Comparison of ENCODE assay signal across 8 cellular contexts in genomic region chr20:45969712-45970634, GRCh38. TPM values are rescaled to one million over a fixed set of nuclear protein-coding genes. Genes with fewer than 3 reads are reported as not detected.
DNase-seq lines count a peak whose midpoint lies in the region; ATAC-seq, FAIRE-seq and TF ChIP-seq lines count a peak whose summit lies in the region.

No MANE protein-coding gene starts in this region.

- peak overlapping the region; percentile 95 for H3K4me2 ChIP-seq in keratinocyte (ENCODE audit: control insufficient read depth, extremely low read depth, insufficient read depth, low read depth, low read length)

- no peak for TF ChIP-seq POLR2A in stomach (IDR thresholded peaks at IDR 0.05)

- H3K36me3 Mint-ChIP-seq in HFFc6 (ENCODE audit: low read depth), result peaks cover 9% of the 10 kb centered on the region; the same call in 1 of the 2 replicates
- H3K36me3 Mint-ChIP-seq in brain, result peaks cover 22% of the 10 kb centered on the region

- no peak for TF ChIP-seq EP300 in stomach (IDR thresholded peaks at IDR 0.05)

- peaks cover 12% of the 10 kb centered on the region for H3K4me1 ChIP-seq in NT2/D1 (ENCODE audit: insufficient read depth, insufficient read length)
- peaks cover 23% of the 10 kb centered on the region for H3K4me1 ChIP-seq in keratinocyte (ENCODE audit: control insufficient read depth, extremely low read depth, insufficient read depth, low read length)
- H3K4me1 ChIP-seq in stomach, result peaks cover 13 to 40% (median 31%) of the 10 kb centered on the region in 4 donors

- peaks cover 4% of the 10 kb centered on the region for H3K27me3 Mint-ChIP-seq in HFFc6 (ENCODE audit: insufficient read depth)
- peaks cover 3% of the 10 kb centered on the region for H3K27me3 Mint-ChIP-seq in brain

- H3K27ac Mint-ChIP-seq in HFFc6 (peak overlapping the region; percentile 100), brain (peak overlapping the region; percentile 64 to 96 (median 92))

- no peak overlapping the region for H2AFZ ChIP-seq in keratinocyte (ENCODE audit: control insufficient read depth, low read length)

- H3K9me1 ChIP-seq in keratinocyte (ENCODE audit: control insufficient read depth, extremely low read depth, insufficient read depth, low read length), result no peaks in the 10 kb centered on the region

- intact Hi-C loops in stomach (cut with DNase I; ENCODE audit: low total_unique reads), result loop anchor here (10.0 kb wide), 1 partner anchor 155 kb away; the partner anchor contains the start of gene UBE2C

- no peak overlapping the region for H3K27ac ChIP-seq in keratinocyte (ENCODE audit: control insufficient read depth, insufficient read depth, low read length)
- peak overlapping the region; percentile 16 to 100 (median 99) for H3K27ac ChIP-seq in stomach

- H3K9me3 Mint-ChIP-seq in HFFc6 (no peaks in the 10 kb centered on the region), brain (no peaks in the 10 kb centered on the region)

- no peak for FAIRE-seq in keratinocyte (lab: Jason Lieb, UNC)

- DNase-seq in COR-L47 (lab: John Stamatoyannopoulos, UW) (peak; percentile 73), HFFc6 (peak; percentile 47), NT2/D1 (ENCODE audit: low read depth, low spot score) (peak; percentile 71), keratinocyte (ENCODE audit: low read depth, low spot score) (no peak), stomach (no peak), NCI-H2029 treated with DMSO at 0.1 percent for 48 hours (lab: John Stamatoyannopoulos, UW) (no peak)

- H3K36me3 ChIP-seq in NT2/D1 (ENCODE audit: insufficient read depth, insufficient read length, low read length) (peaks cover 47% of the 10 kb centered on the region), keratinocyte (ENCODE audit: control insufficient read depth in 2 of 2, extremely low read depth in 1 of 2, insufficient read depth in 2 of 2, low read length in 2 of 2) (peaks cover 29 to 32% of the 10 kb centered on the region in 2 experiments), stomach (peaks cover 42 to 47% (median 46%) of the 10 kb centered on the region in 4 donors)

- H3K4me3 ChIP-seq in NT2/D1 (ENCODE audit: insufficient read length, low read depth), result no peak overlapping the region
- peak overlapping the region; percentile 86 to 94 (median 89) for H3K4me3 ChIP-seq in keratinocyte (ENCODE audit: control insufficient read depth in 2 of 3, extremely low read depth in 1 of 3, insufficient read depth in 2 of 3, low read depth in 1 of 3, low read length in 3 of 3)
- peak overlapping the region; percentile 77 to 96 (median 83) for H3K4me3 ChIP-seq in stomach

- no peak for ATAC-seq in HG03520 (IDR thresholded peaks at IDR 0.05; ENCODE audit: unreplicated experiment)

- peak; percentile 88 for TF ChIP-seq CTCF in HFFc6 (IDR thresholded peaks at IDR 0.05)
- peak; percentile 53 to 57 for TF ChIP-seq CTCF in brain (conservative IDR thresholded peaks at IDR 0.05)
- TF ChIP-seq CTCF in keratinocyte (optimal IDR thresholded peaks at IDR 0.05 in 1 of 3, IDR thresholded peaks at IDR 0.05 in 1 of 3, conservative IDR thresholded peaks at IDR 0.05 in 1 of 3; ENCODE audit: extremely low read depth in 1 of 3, insufficient read depth in 2 of 3, low read length in 3 of 3), result peak; percentile 59 to 86 (median 75)
- TF ChIP-seq CTCF in stomach (IDR thresholded peaks at IDR 0.05), result peak in 5 of 7 experiments; percentile 15 to 59 (median 49)

- H3K79me2 ChIP-seq in keratinocyte (ENCODE audit: control insufficient read depth, insufficient read depth, low read length), result peaks cover 34% of the 10 kb centered on the region

- H3K4me1 Mint-ChIP-seq in HFFc6 (ENCODE audit: low read depth) (peaks cover 39% of the 10 kb centered on the region), brain (peaks cover 32% of the 10 kb centered on the region)

- dilution Hi-C loops in keratinocyte (cut with MboI; ENCODE audit: extremely low pct_ligation_motif_present, low sequenced_read_pairs), result no loop called here

- H3K27me3 ChIP-seq in NT2/D1 (ENCODE audit: insufficient read depth, insufficient read length) (no peaks in the 10 kb centered on the region), keratinocyte (ENCODE audit: control insufficient read depth, extremely low read depth, insufficient read depth, low read length) (no peaks in the 10 kb centered on the region), stomach (no peaks in the 10 kb centered on the region)

- H3K4me3 Mint-ChIP-seq in HFFc6 (peak overlapping the region; percentile 86), brain (peak overlapping the region; percentile 87 to 92 (median 89))

- no peaks in the 10 kb centered on the region for H4K20me1 ChIP-seq in keratinocyte (ENCODE audit: control insufficient read depth, extremely low read depth, insufficient read depth, low read length)

- H3K9ac ChIP-seq in NT2/D1 (ENCODE audit: insufficient read length, low read depth) (peak overlapping the region; percentile 66), keratinocyte (ENCODE audit: control insufficient read depth, extremely low read depth, insufficient read depth, low read length) (peak overlapping the region; percentile 100)

- H3K9me3 ChIP-seq in NT2/D1 (ENCODE audit: insufficient read depth, low read length) (no peaks in the 10 kb centered on the region), keratinocyte (ENCODE audit: control insufficient read depth, low read depth, low read length) (no peaks in the 10 kb centered on the region), stomach (no peaks in the 10 kb centered on the region)

- 35 to 42% (median 39%) methylated on average over 6 of the region's 6 CpGs for WGBS in stomach, 5 donors

RNA-seq across cellular contexts. Expression of gene ZNF335, which starts 2.0 kb away (rescaled TPM):
- total RNA-seq in HFFc6 (2021; fragmentation: NEBNext Ultra II Directional; extraction: Animal tissue kit (Norgen Biotek cat#: 25700)), result 10 to 100 TPM; 13.1 to 14.6 (median 13.5) TPM
- polyA plus RNA-seq in brain (ENCODE audit: insufficient read depth, low read depth, low replicate concordance), result 12.5 TPM
- polyA plus RNA-seq in keratinocyte, result 5.8 to 9.1 TPM (median 6.8 TPM) in 3 replicates
- 2.8 TPM for polyA plus RNA-seq in keratinocyte (2011; ENCODE audit: low read depth)
- polyA plus RNA-seq in keratinocyte (2011; cell fraction: cytosol; rRNA removed), result 3.7 and 6.4 TPM in 2 replicates
- 25.7 and 32.3 TPM in 2 replicates for polyA plus RNA-seq in keratinocyte (2011; cell fraction: nucleus; rRNA removed)
- 10.8 and 11.8 TPM in 2 replicates for polyA plus RNA-seq in keratinocyte (2012; ENCODE audit: low replicate concordance)
- 11.4 to 39.2 TPM (median 18.8 TPM) in 3 replicates for polyA minus RNA-seq in keratinocyte
- polyA minus RNA-seq in keratinocyte (2011; cell fraction: cytosol; rRNA and poly(A)+ RNA removed), result 7.9 TPM
- 20.3 and 26.6 TPM in 2 replicates for polyA minus RNA-seq in keratinocyte (2011; cell fraction: nucleus; rRNA and poly(A)+ RNA removed)
- 10 to 100 TPM in 4 of 5 donors, 1 to 10 TPM in 1; 8.3 to 72.3 (median 38.5) TPM for total RNA-seq in stomach
- 10 to 100 TPM in 1 of 3 donors, 1 to 10 TPM in 2; 7.2 to 12.0 (median 9.3) TPM for polyA plus RNA-seq in stomach

RNA-seq across cellular contexts. Expression of gene PCIF1, which starts 35.5 kb away (rescaled TPM):
- 10 to 100 TPM; 14.8 to 23.1 (median 19.5) TPM for total RNA-seq in HFFc6 (2021; fragmentation: NEBNext Ultra II Directional; extraction: Animal tissue kit (Norgen Biotek cat#: 25700))
- 90.9 TPM for polyA plus RNA-seq in brain (ENCODE audit: insufficient read depth, low read depth, low replicate concordance)
- polyA plus RNA-seq in keratinocyte, result 5.4 to 12.7 TPM (median 7.0 TPM) in 3 replicates
- 4.4 TPM for polyA plus RNA-seq in keratinocyte (2011; ENCODE audit: low read depth)
- 6.3 and 10.3 TPM in 2 replicates for polyA plus RNA-seq in keratinocyte (2011; cell fraction: cytosol; rRNA removed)
- polyA plus RNA-seq in keratinocyte (2011; cell fraction: nucleus; rRNA removed), result 8.5 and 11.5 TPM in 2 replicates
- 12.9 and 14.2 TPM in 2 replicates for polyA plus RNA-seq in keratinocyte (2012; ENCODE audit: low replicate concordance)
- 8.5 to 24.8 TPM (median 9.1 TPM) in 3 replicates for polyA minus RNA-seq in keratinocyte
- polyA minus RNA-seq in keratinocyte (2011; cell fraction: cytosol; rRNA and poly(A)+ RNA removed), result 14.6 TPM
- polyA minus RNA-seq in keratinocyte (2011; cell fraction: nucleus; rRNA and poly(A)+ RNA removed), result 6.8 and 8.5 TPM in 2 replicates
- 10 to 100 TPM; 22.2 to 41.4 (median 32.5) TPM for total RNA-seq in stomach
- polyA plus RNA-seq in stomach, result 10 to 100 TPM; 21.0 to 25.1 (median 21.1) TPM

RNA-seq across cellular contexts. Expression of gene MMP9, which starts 38.7 kb away (rescaled TPM):
- total RNA-seq in HFFc6 (2021; fragmentation: NEBNext Ultra II Directional; extraction: Animal tissue kit (Norgen Biotek cat#: 25700)), result not detected
- polyA plus RNA-seq in brain (ENCODE audit: insufficient read depth, low read depth, low replicate concordance), result 1.8 TPM
- polyA plus RNA-seq in keratinocyte, result 0.18 to 1.1 TPM (median 0.68 TPM) in 3 replicates
- polyA plus RNA-seq in keratinocyte (2011; ENCODE audit: low read depth), result 0.19 TPM
- 0.11 and 0.26 TPM in 2 replicates for polyA plus RNA-seq in keratinocyte (2011; cell fraction: cytosol; rRNA removed)
- polyA plus RNA-seq in keratinocyte (2011; cell fraction: nucleus; rRNA removed), result 0.75 and 1.3 TPM in 2 replicates
- 0.30 and 3.1 TPM in 2 replicates for polyA plus RNA-seq in keratinocyte (2012; ENCODE audit: low replicate concordance)
- polyA minus RNA-seq in keratinocyte, result 0.06 to 1.7 TPM (median 0.40 TPM) in 3 replicates
- 1.2 TPM for polyA minus RNA-seq in keratinocyte (2011; cell fraction: cytosol; rRNA and poly(A)+ RNA removed)
- 0.85 and 1.4 TPM in 2 replicates for polyA minus RNA-seq in keratinocyte (2011; cell fraction: nucleus; rRNA and poly(A)+ RNA removed)
- total RNA-seq in stomach, result 1 to 10 TPM in 2 of 5 donors, not detected in 3; 1.3 to 5.1 TPM
- polyA plus RNA-seq in stomach, result 1 to 10 TPM in 2 of 3 donors, under 1 TPM in 1; 0.31 to 1.9 (median 1.2) TPM

RNA-seq across cellular contexts. Expression of gene PLTP, which starts 58.0 kb away (rescaled TPM):
- 10 to 100 TPM in 5 of 6 experiments, 1 to 10 TPM in 1; 8.3 to 13.6 (median 11.1) TPM for total RNA-seq in HFFc6 (2021; fragmentation: NEBNext Ultra II Directional; extraction: Animal tissue kit (Norgen Biotek cat#: 25700))
- polyA plus RNA-seq in brain (ENCODE audit: insufficient read depth, low read depth, low replicate concordance) (65.5 TPM), keratinocyte (26.3 to 58.1 TPM (median 46.5 TPM) in 3 replicates), stomach (10 to 100 TPM; 51.5 to 58.6 (median 53.2) TPM)
- polyA plus RNA-seq in keratinocyte (2011; ENCODE audit: low read depth), result 16.6 TPM
- polyA plus RNA-seq in keratinocyte (2011; cell fraction: cytosol; rRNA removed), result 33.7 and 79.0 TPM in 2 replicates
- polyA plus RNA-seq in keratinocyte (2011; cell fraction: nucleus; rRNA removed), result 84.1 and 121 TPM in 2 replicates
- polyA plus RNA-seq in keratinocyte (2012; ENCODE audit: low replicate concordance), result 53.4 and 63.7 TPM in 2 replicates
- 32.2 to 98.3 TPM (median 57.4 TPM) in 3 replicates for polyA minus RNA-seq in keratinocyte
- polyA minus RNA-seq in keratinocyte (2011; cell fraction: cytosol; rRNA and poly(A)+ RNA removed), result 82.1 TPM
- 59.9 and 73.8 TPM in 2 replicates for polyA minus RNA-seq in keratinocyte (2011; cell fraction: nucleus; rRNA and poly(A)+ RNA removed)
- 100 to 1,000 TPM in 2 of 5 donors, 10 to 100 TPM in 3; 22.0 to 313 (median 70.1) TPM for total RNA-seq in stomach

RNA-seq across cellular contexts. Expression of gene SLC12A5, which starts 59.0 kb away (rescaled TPM):
- total RNA-seq in HFFc6 (2021; fragmentation: NEBNext Ultra II Directional; extraction: Animal tissue kit (Norgen Biotek cat#: 25700)), result under 1 TPM in 5 of 6 experiments, not detected in 1; 0.18 to 0.82 (median 0.52) TPM
- polyA plus RNA-seq in brain (ENCODE audit: insufficient read depth, low read depth, low replicate concordance) (66.5 TPM), keratinocyte (0.42 to 1.0 TPM in 2 of 3 replicates, not detected in the other), stomach (1 to 10 TPM in 2 of 3 donors, under 1 TPM in 1; 0.93 to 6.2 (median 5.5) TPM)
- not detected for polyA plus RNA-seq in keratinocyte (2011; ENCODE audit: low read depth)
- 1.2 and 1.7 TPM in 2 replicates for polyA plus RNA-seq in keratinocyte (2011; cell fraction: cytosol; rRNA removed)
- polyA plus RNA-seq in keratinocyte (2011; cell fraction: nucleus; rRNA removed), result 0.27 and 0.84 TPM in 2 replicates
- polyA plus RNA-seq in keratinocyte (2012; ENCODE audit: low replicate concordance), result 2.0 TPM in 1 of 2 replicates, not detected in the other
- polyA minus RNA-seq in keratinocyte, result 0.29 TPM in 1 of 3 replicates, not detected in the others
- not detected for polyA minus RNA-seq in keratinocyte (2011; cell fraction: cytosol; rRNA and poly(A)+ RNA removed)
- polyA minus RNA-seq in keratinocyte (2011; cell fraction: nucleus; rRNA and poly(A)+ RNA removed), result 0.93 TPM in 1 of 2 replicates, not detected in the other
- 1 to 10 TPM in 1 of 5 donors, not detected in 4; 1.3 TPM for total RNA-seq in stomach

Comparison
In these comparisons a context has a peak if more than half of its experiments do, and no peak if none do; other contexts are left out.
1. DNase-seq: peak in COR-L47 (single experiment), HFFc6 (single experiment) and NT2/D1 (single experiment); none in keratinocyte (single experiment), stomach (single experiment) and NCI-H2029 treated with DMSO at 0.1 percent for 48 hours (single experiment).
2. Peak in every context shown above with its lines, with median percentiles within 50 percentile points of each other: CTCF ChIP-seq.